Comparison of ENCODE assay signal across 33 cellular contexts in the genomic region with DNA sequence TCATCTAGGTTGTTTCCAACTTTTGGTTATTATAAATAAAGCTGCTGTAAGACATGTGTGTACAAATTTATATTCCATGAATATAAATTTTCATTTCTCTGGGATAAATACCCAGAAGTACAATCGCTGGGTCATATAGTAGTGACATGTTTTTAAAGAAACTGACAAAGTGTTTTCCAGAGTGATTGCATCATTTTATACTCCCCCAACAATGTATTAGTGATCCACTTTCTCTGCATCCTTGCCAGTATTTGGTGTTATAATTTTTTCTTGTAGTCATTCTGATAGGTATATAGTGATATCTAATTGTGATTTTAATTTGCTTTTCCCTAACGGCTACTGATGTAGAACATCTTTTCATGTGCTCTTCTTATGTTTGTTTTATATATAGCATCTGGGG. TPM values are rescaled to one million over a fixed set of nuclear protein-coding genes. Genes with fewer than 3 reads are reported as not detected.
DNase-seq lines count a peak whose midpoint lies in the region; ATAC-seq, FAIRE-seq and TF ChIP-seq lines count a peak whose summit lies in the region.
"Had no signal": no experiment of that assay in that cellular context is flagged by ENCODE, and none has a peak within 500 bp of the region (broad histone marks: within the 10 kb centered on the region; RNA-seq: fewer than 3 reads in every experiment).

No MANE protein-coding gene starts in this region.

- TF ChIP-seq POLR2A in HepG2 (IDR thresholded peaks at IDR 0.05; ENCODE audit: insufficient read depth in 1 of 2, low read depth in 2 of 2, low read length in 2 of 2) (no peak), right lobe of liver (IDR thresholded peaks at IDR 0.05) (no peak), IMR-90 (IDR thresholded peaks at IDR 0.05; ENCODE audit: low read depth, low read length) (no peak), K562 (conservative IDR thresholded peaks at IDR 0.05) (no peak)

- intact Hi-C loops in HepG2 (cut with micrococcal nuclease; ENCODE audit: unreplicated experiment) (no loop called here), right lobe of liver (cut with DNase I) (no loop called here), IMR-90 (cut with micrococcal nuclease) (no loop called here), K562 (cut with micrococcal nuclease) (no loop called here)

- no peak for DNase-seq in HepG2 (ENCODE audit: low spot score)
- no peak for DNase-seq in right lobe of liver
- no peak for DNase-seq in IMR-90
- no peak for DNase-seq in K562 (ENCODE audit: extremely low read depth in 1 of 4, low spot score in 3 of 4)
- DNase-seq in SW 1271 (lab: John Stamatoyannopoulos, UW) = no peak
- DNase-seq in activated CD4-positive, alpha-beta T cell treated with anti-CD3 and anti-CD28 coated beads for 4 hours = no peak
- DNase-seq: 8988T; ACHN; AML-193; BE2C; C1 segment of cervical spinal cord; Caco-2; Calu3; CD4-positive, alpha-beta memory T cell; CD4-positive, alpha-beta T cell; CD4-positive, CD25-positive, alpha-beta regulatory T cell; CD8-positive, alpha-beta memory T cell; CD8-positive, alpha-beta T cell; COR-L47; DMS 273 treated with DMSO at 0.1 percent for 48 hours; DMS153; DMS53; DMS79; DMS79 treated with DMSO at 0.1 percent for 48 hours; DND-41; EL had no signal

- no peak overlapping the region for H2BK15ac ChIP-seq in IMR-90 (ENCODE audit: low read depth, low read length)

- 49% methylated on average over 2 of the region's 2 CpGs for WGBS in HepG2 (ENCODE audit: low lambda C conversion rate)
- WGBS in right lobe of liver (ENCODE audit: insufficient coverage, low coverage, low lambda C conversion rate, missing lambda C conversion rate) = 76% methylated on average over 2 of the region's 2 CpGs
- no CpG with 5 or more reads among the region's 2 CpGs for WGBS in IMR-90 (ENCODE audit: extremely low coverage in 2 of 2, insufficient read length in 1 of 2), 2 experiments
- WGBS in K562 (ENCODE audit: insufficient coverage, low coverage, missing lambda C conversion rate) = 45% methylated on average over 2 of the region's 2 CpGs

- H3K36me3 ChIP-seq in HepG2 (replicated peaks in 1 of 2; ENCODE audit: control insufficient read depth in 1 of 2, insufficient read depth in 2 of 2, low read length in 2 of 2) (no peaks in the 10 kb centered on the region), right lobe of liver (no peaks in the 10 kb centered on the region), IMR-90 (ENCODE audit: control insufficient read depth, insufficient read depth, low read length) (no peaks in the 10 kb centered on the region), K562 (ENCODE audit: control insufficient read depth, insufficient read depth, low read length) (no peaks in the 10 kb centered on the region)
- H3K36me3 ChIP-seq: BE2C; BLaER1; BLaER1 treated with 17β-estradiol and CSF1 and Interleukin-3, amounts not matched to agents 10 nM and 100 nM had no signal

- H4K8ac ChIP-seq in IMR-90 (ENCODE audit: low read depth in 2 of 2, low read length in 2 of 2) = no peak overlapping the region

- no peak overlapping the region for H3K9ac ChIP-seq in HepG2 (ENCODE audit: insufficient read depth, low read depth, low read length)
- H3K9ac ChIP-seq in IMR-90 (ENCODE audit: low read depth, low read length) = no peak overlapping the region
- no peak overlapping the region for H3K9ac ChIP-seq in K562 (ENCODE audit: insufficient read depth in 1 of 2, low read depth in 2 of 2, low read length in 2 of 2)
- H3K9ac ChIP-seq: BLaER1; BLaER1 treated with 17β-estradiol and CSF1 and Interleukin-3, amounts not matched to agents 10 nM and 100 nM had no signal

- H3K4me1 ChIP-seq in HepG2 (ENCODE audit: insufficient read depth, low read length) (no peaks in the 10 kb centered on the region), right lobe of liver (no peaks in the 10 kb centered on the region), IMR-90 (ENCODE audit: control insufficient read depth, insufficient read depth, low read length) (no peaks in the 10 kb centered on the region), K562 (replicated peaks in 1 of 2; ENCODE audit: control insufficient read depth in 2 of 2, insufficient read depth in 2 of 2, low read length in 2 of 2) (no peaks in the 10 kb centered on the region; a peak in 1 of 5 replicates)
- H3K4me1 ChIP-seq: A549, BE2C, Caco-2 had no signal

- ATAC-seq in HepG2 (no peak), right lobe of liver (no peak), IMR-90 (ENCODE audit: low read depth) (no peak), K562 (no peak)
- ATAC-seq: A549; CD8-positive, alpha-beta T cell had no signal

- H3K14ac ChIP-seq in IMR-90 (replicated peaks; ENCODE audit: low read depth, low read length) = no peak overlapping the region

- no peak overlapping the region for H2AK5ac ChIP-seq in IMR-90 (ENCODE audit: low read depth, low read length)

- no peak overlapping the region for H2AFZ ChIP-seq in HepG2 (ENCODE audit: low read length)
- H2AFZ ChIP-seq in IMR-90 (replicated peaks; ENCODE audit: low read length, poor library complexity) = no peak overlapping the region
- no peak overlapping the region for H2AFZ ChIP-seq in K562 (ENCODE audit: low read depth, low read length)

- no peaks in the 10 kb centered on the region for H3K27me3 ChIP-seq in HepG2 (ENCODE audit: control insufficient read depth in 1 of 2, insufficient read depth in 2 of 2, low read length in 2 of 2)
- H3K27me3 ChIP-seq in right lobe of liver = no peaks in the 10 kb centered on the region
- H3K27me3 ChIP-seq in IMR-90 (ENCODE audit: control insufficient read depth, insufficient read depth, low read length) = no peaks in the 10 kb centered on the region
- no peaks in the 10 kb centered on the region for H3K27me3 ChIP-seq in K562 (ENCODE audit: control insufficient read depth in 2 of 2, insufficient read depth in 2 of 2, low read length in 2 of 2)
- H3K27me3 ChIP-seq: BE2C; BLaER1; BLaER1 treated with 17β-estradiol and CSF1 and Interleukin-3, amounts not matched to agents 10 nM and 100 nM had no signal

- H3K18ac ChIP-seq in IMR-90 (ENCODE audit: low read depth, low read length) = no peak overlapping the region

- no peak overlapping the region for H3K4me2 ChIP-seq in HepG2 (ENCODE audit: low read depth, low read length)
- no peak overlapping the region for H3K4me2 ChIP-seq in IMR-90 (ENCODE audit: low read depth, low read length)
- H3K4me2 ChIP-seq in K562 (ENCODE audit: insufficient read depth, low read length) = no peak overlapping the region
- H3K4me2 ChIP-seq: A549, BLaER1 had no signal

- in situ Hi-C loops in HepG2 (cut with HindIII; ENCODE audit: extremely low pct_ligation_motif_present, low pct_unique_long_range_greater_than_20kb) = no loop called here
- in situ Hi-C loops in IMR-90 (cut with MboI; ENCODE audit: low sequenced_read_pairs) = no loop called here
- in situ Hi-C loops in K562 (cut with MboI) = no loop called here

- no peak overlapping the region for H3K4ac ChIP-seq in IMR-90 (ENCODE audit: low read depth, low read length)

- no peak overlapping the region for H2BK5ac ChIP-seq in IMR-90 (ENCODE audit: low read depth, low read length, poor library complexity, severe bottlenecking)

- no peak for FAIRE-seq in HepG2 (lab: Jason Lieb, UNC)
- no peak for FAIRE-seq in K562 (lab: Jason Lieb, UNC)
- FAIRE-seq: A204.1, D721Med had no signal

- CTCF ChIA-PET in HepG2 (lab: Yijun Ruan, JAX; ENCODE audit: low intra/inter-chr PET ratio, low total read pairs) = no interaction called here
- CTCF ChIA-PET in IMR-90 (lab: Yijun Ruan, JAX) = no interaction called here
- CTCF ChIA-PET in K562 (lab: Yijun Ruan, JAX; ENCODE audit: low intra/inter-chr PET ratio) = no interaction called here

- H4K20me1 ChIP-seq in HepG2 (ENCODE audit: insufficient read depth, low read length) = no peaks in the 10 kb centered on the region
- no peaks in the 10 kb centered on the region for H4K20me1 ChIP-seq in IMR-90 (ENCODE audit: insufficient read depth, low read length)
- H4K20me1 ChIP-seq in K562 (replicated peaks; ENCODE audit: control insufficient read depth, insufficient read depth, low read length) = no peaks in the 10 kb centered on the region
- H4K20me1 ChIP-seq: BLaER1; BLaER1 treated with 17β-estradiol and CSF1 and Interleukin-3, amounts not matched to agents 10 nM and 100 nM had no signal

- dilution Hi-C loops in IMR-90 (cut with HindIII; ENCODE audit: low sequenced_read_pairs, unreplicated experiment) = no loop called here

- H3K9me3 ChIP-seq in HepG2 (ENCODE audit: low read length) (no peaks in the 10 kb centered on the region), right lobe of liver (no peaks in the 10 kb centered on the region), IMR-90 (ENCODE audit: control insufficient read depth, insufficient read depth, low read length) (no peaks in the 10 kb centered on the region), K562 (replicated peaks; ENCODE audit: control insufficient read depth, insufficient read depth, low read depth, low read length) (no peaks in the 10 kb centered on the region)
- H3K9me3 ChIP-seq: A549; BE2C; BLaER1; BLaER1 treated with 17β-estradiol and CSF1 and Interleukin-3, amounts not matched to agents 10 nM and 100 nM; Caco-2 had no signal

- no peak overlapping the region for H2AK9ac ChIP-seq in IMR-90 (replicated peaks; ENCODE audit: low read depth, low read length, poor library complexity)

- POLR2A ChIA-PET in HepG2 (lab: Yijun Ruan, JAX) = no interaction called here
- POLR2A ChIA-PET in IMR-90 (lab: Charles Lee; ENCODE audit: unreplicated experiment) = no interaction called here
- POLR2A ChIA-PET in K562 (lab: Yijun Ruan, JAX) = no interaction called here

- no peak overlapping the region for H2BK20ac ChIP-seq in IMR-90 (ENCODE audit: low read depth, low read length)

- no peak overlapping the region for H3K27ac ChIP-seq in HepG2 (ENCODE audit: extremely low read length, insufficient read depth, low read length)
- no peak overlapping the region for H3K27ac ChIP-seq in right lobe of liver
- no peak overlapping the region for H3K27ac ChIP-seq in IMR-90 (ENCODE audit: insufficient read depth, low read length)
- H3K27ac ChIP-seq in K562 (ENCODE audit: extremely low read depth, low read depth, low read length) = no peak overlapping the region
- H3K27ac ChIP-seq: 22Rv1; A549; BLaER1; BLaER1 treated with 17β-estradiol and CSF1 and Interleukin-3, amounts not matched to agents 10 nM and 100 nM; C4-2B had no signal

- no peak overlapping the region for H3K56ac ChIP-seq in IMR-90 (ENCODE audit: extremely low read depth, insufficient read depth, low read length)

- BruUV-seq in HepG2 (replicated peaks; lab: Mats Ljungman, UMichigan) (no TSS peak), IMR-90 (replicated peaks; lab: Mats Ljungman, UMichigan) (no TSS peak), K562 (replicated peaks; lab: Mats Ljungman, UMichigan) (no TSS peak)

- H3K79me1 ChIP-seq in IMR-90 (ENCODE audit: low read depth in 1 of 2, low read length in 2 of 2) = no peaks in the 10 kb centered on the region

- H3K79me2 ChIP-seq in HepG2 (ENCODE audit: insufficient read depth, low read length) (no peaks in the 10 kb centered on the region), K562 (ENCODE audit: control insufficient read depth, insufficient read depth, low read length) (no peaks in the 10 kb centered on the region)

- H4K91ac ChIP-seq in IMR-90 (ENCODE audit: insufficient read depth, low read depth, low read length) = no peak overlapping the region

- TF ChIP-seq EP300 in HepG2 (IDR thresholded peaks at IDR 0.05; ENCODE audit: low read depth in 2 of 2, low read length in 2 of 2) (no peak), HepG2 (CRISPR knock-in tag; IDR thresholded peaks at IDR 0.05; ENCODE audit: borderline replicate concordance) (no peak), K562 (IDR thresholded peaks at IDR 0.05; ENCODE audit: low read length) (no peak)

- H3K9me1 ChIP-seq in IMR-90 (ENCODE audit: insufficient read depth, low read length) (no peaks in the 10 kb centered on the region), K562 (ENCODE audit: control insufficient read depth, insufficient read depth, low read length) (no peaks in the 10 kb centered on the region)

- H2BK120ac ChIP-seq in IMR-90 (ENCODE audit: low read depth, low read length) = no peak overlapping the region

- H3K23ac ChIP-seq in IMR-90 (ENCODE audit: low read depth, low read length) = no peak overlapping the region

- H4K5ac ChIP-seq in IMR-90 (ENCODE audit: low read depth, low read length) = no peak overlapping the region

- TF ChIP-seq CTCF in HepG2 (CRISPR knock-in tag; IDR thresholded peaks at IDR 0.05) (no peak), right lobe of liver (IDR thresholded peaks at IDR 0.05) (no peak), IMR-90 (conservative IDR thresholded peaks at IDR 0.05; ENCODE audit: low read depth, low read length) (no peak), K562 (IDR thresholded peaks at IDR 0.05 in 2 of 3, conservative IDR thresholded peaks at IDR 0.05 in 1 of 3; ENCODE audit: insufficient read depth in 2 of 3, low read depth in 1 of 3, low read length in 3 of 3) (no peak)

- no peak overlapping the region for H3K4me3 ChIP-seq in HepG2 (replicated peaks in 1 of 3; ENCODE audit: insufficient read depth in 1 of 3, low read depth in 2 of 3, low read length in 3 of 3)
- no peak overlapping the region for H3K4me3 ChIP-seq in right lobe of liver
- no peak overlapping the region for H3K4me3 ChIP-seq in IMR-90 (ENCODE audit: insufficient read depth, low read depth, low read length)
- H3K4me3 ChIP-seq in K562 = no peak overlapping the region
- H3K4me3 ChIP-seq: A549; BLaER1; BLaER1 treated with 17β-estradiol and CSF1 and Interleukin-3, amounts not matched to agents 10 nM and 100 nM had no signal

- TF ChIP-seq RAD21 in HepG2 (CRISPR knock-in tag; IDR thresholded peaks at IDR 0.05) (no peak), IMR-90 (IDR thresholded peaks at IDR 0.05; ENCODE audit: low read length) (no peak), K562 (CRISPR knock-in tag; conservative IDR thresholded peaks at IDR 0.05 in 1 of 2, IDR thresholded peaks at IDR 0.05 in 1 of 2) (no peak)

RNA-seq across cellular contexts. Expression of gene ARHGAP21, which starts 27.0 kb away (rescaled TPM):
- total RNA-seq in HepG2 (2016; rRNA removed; fragmentation: Illumina TruSeq; extraction: Trizol) (26.6 and 28.0 TPM in 2 replicates), right lobe of liver (10 to 100 TPM; 27.6 to 47.1 (median 31.0) TPM), IMR-90 (2012; rRNA removed) (92.5 and 94.3 TPM in 2 replicates), K562 (2014; rRNA removed) (38.7 and 43.1 TPM in 2 replicates), K562 (2014; rRNA removed; fragmentation: Illumina TruSeq; extraction: Trizol) (61.8 and 84.8 TPM in 2 replicates), K562 (2015; rRNA removed; fragmentation: Illumina TruSeq; extraction: Trizol) (72.2 and 75.0 TPM in 2 replicates), K562 (2021) (57.7 and 60.8 TPM in 2 replicates)
- 3.9 and 7.5 TPM in 2 replicates for total RNA-seq in HepG2 (2016; cell fraction: cytosol; rRNA removed; fragmentation: Illumina TruSeq; extraction: Trizol; ENCODE audit: low read depth)
- 23.3 and 24.8 TPM in 2 replicates for total RNA-seq in HepG2 (2016; cell fraction: insoluble cytoplasmic fraction; rRNA removed; fragmentation: Illumina TruSeq; extraction: Trizol)
- 13.0 and 13.2 TPM in 2 replicates for total RNA-seq in HepG2 (2016; cell fraction: membrane; rRNA removed; fragmentation: Illumina TruSeq; extraction: Trizol)
- 47.1 and 48.2 TPM in 2 replicates for total RNA-seq in HepG2 (2016; cell fraction: nucleus; rRNA removed; fragmentation: Illumina TruSeq; extraction: Trizol)
- polyA plus RNA-seq in HepG2 (2011; rRNA removed) (23.9 and 24.9 TPM in 2 replicates), IMR-90 (2012; rRNA removed) (43.3 and 44.9 TPM in 2 replicates), K562 (2011; rRNA removed) (86.1 and 145 TPM in 2 replicates), K562 (2014; fragmentation: Illumina TruSeq; extraction: Trizol) (65.7 and 72.2 TPM in 2 replicates), K562 (2014; fragmentation: Nextera tagmentation; extraction: Ambion mirVana) (10 to 100 TPM; 13.6 to 15.5 TPM), K562 (2014; rRNA removed) (40.3 and 43.6 TPM in 2 replicates)
- 9.3 and 14.8 TPM in 2 replicates for polyA plus RNA-seq in HepG2 (2011; cell fraction: cytosol; rRNA removed)
- 38.8 and 40.9 TPM in 2 replicates for polyA plus RNA-seq in HepG2 (2011; cell fraction: nucleus; rRNA removed)
- 12.7 and 19.2 TPM in 2 replicates for polyA plus RNA-seq in HepG2 (2012)
- 0.80 and 1.5 TPM in 2 replicates for polyA plus RNA-seq in HepG2 (2016; cell fraction: cytosol; fragmentation: Illumina TruSeq; extraction: Trizol; ENCODE audit: low read depth)
- 19.5 and 21.4 TPM in 2 replicates for polyA plus RNA-seq in HepG2 (2016; cell fraction: insoluble cytoplasmic fraction; fragmentation: Illumina TruSeq; extraction: Trizol; ENCODE audit: low read depth)
- polyA plus RNA-seq in HepG2 (2016; cell fraction: membrane; fragmentation: Illumina TruSeq; extraction: Trizol; ENCODE audit: low read depth) = 3.2 and 4.5 TPM in 2 replicates
- polyA plus RNA-seq in HepG2 (2016; cell fraction: nucleus; fragmentation: Illumina TruSeq; extraction: Trizol; ENCODE audit: insufficient read depth, low read depth) = 39.1 and 41.8 TPM in 2 replicates
- 40.5 and 94.5 TPM in 2 replicates for polyA minus RNA-seq in HepG2 (2011; rRNA and poly(A)+ RNA removed; ENCODE audit: low replicate concordance)
- 24.5 and 27.5 TPM in 2 replicates for polyA minus RNA-seq in HepG2 (2011; cell fraction: cytosol; rRNA and poly(A)+ RNA removed)
- polyA minus RNA-seq in HepG2 (2011; cell fraction: nucleus; rRNA and poly(A)+ RNA removed) = 101 and 142 TPM in 2 replicates
- polyA plus RNA-seq in IMR-90 (2012; cell fraction: cytosol; rRNA removed) = 10.8 and 11.9 TPM in 2 replicates
- polyA plus RNA-seq in IMR-90 (2012; cell fraction: nucleus; rRNA removed; ENCODE audit: low replicate concordance) = 27.8 and 127 TPM in 2 replicates
- total RNA-seq in K562 (2011; cell fraction: chromatin; rRNA removed; ENCODE audit: low replicate concordance) = 222 and 366 TPM in 2 replicates
- total RNA-seq in K562 (2011; cell fraction: nucleolus; rRNA removed) = 80.7 and 94.1 TPM in 2 replicates
- total RNA-seq in K562 (2011; cell fraction: nucleoplasm; rRNA removed) = 125 and 182 TPM in 2 replicates
- polyA plus RNA-seq in K562 (2011; cell fraction: cytosol; rRNA removed) = 35.6 and 41.6 TPM in 2 replicates
- 214 and 250 TPM in 2 replicates for polyA plus RNA-seq in K562 (2011; cell fraction: nucleus; rRNA removed)
- polyA plus RNA-seq in K562 (2012) = 32.3 and 36.3 TPM in 2 replicates
- 150 and 239 TPM in 2 replicates for polyA minus RNA-seq in K562 (2011; rRNA and poly(A)+ RNA removed)
- 36.3 and 108 TPM in 2 replicates for polyA minus RNA-seq in K562 (2011; cell fraction: cytosol; rRNA and poly(A)+ RNA removed)
- 146 and 167 TPM in 2 replicates for polyA minus RNA-seq in K562 (2011; cell fraction: nucleus; rRNA and poly(A)+ RNA removed)

Comparison
In these comparisons a context has a peak if more than half of its experiments do, and no peak if none do; other contexts are left out.
1. Of the 241 proteins assayed by ChIP-seq in both HepG2 and K562: peak only in HepG2: none; only in K562: CEBPG; in both: none; in neither: 238; mixed calls (peak in some experiments, not most) for 2.